ENCODE assay signal across 8 cellular contexts in genomic region chr9:131277673-131278420, GRCh38. TPM values are rescaled to one million over a fixed set of nuclear protein-coding genes. Genes with fewer than 3 reads are reported as not detected.
DNase-seq lines count a peak whose midpoint lies in the region; ATAC-seq and TF ChIP-seq lines count a peak whose summit lies in the region.

No MANE protein-coding gene starts in this region.

- TF ChIP-seq CTCF in GM12875 (IDR thresholded peaks at IDR 0.05; ENCODE audit: borderline replicate concordance, insufficient read depth, low read depth, low read length) (no peak), foreskin keratinocyte (conservative IDR thresholded peaks at IDR 0.05) (no peak), neural cell (IDR thresholded peaks at IDR 0.05; ENCODE audit: poor library complexity, severe bottlenecking) (no peak), testis (IDR thresholded peaks at IDR 0.05) (no peak)

- no peak overlapping the region for H2AFZ ChIP-seq in neural cell (ENCODE audit: low read depth, low read length)

- H3K4me3 ChIP-seq in GM12875 (ENCODE audit: low read depth, low read length) (peak overlapping the region; percentile 58), MG63 (peak overlapping the region; percentile 39), neural cell (ENCODE audit: low read length) (peak overlapping the region; percentile 62), testis (peak overlapping the region; percentile 62 to 72)

- no peaks in the 10 kb centered on the region for H3F3A ChIP-seq in neural cell (ENCODE audit: insufficient read depth, low read length, poor library complexity, severe bottlenecking)

- H3K4me1 ChIP-seq in foreskin keratinocyte, result no peaks in the 10 kb centered on the region
- H3K4me1 ChIP-seq in testis, result peaks cover 14% of the 10 kb centered on the region

- ATAC-seq in foreskin keratinocyte (peak; percentile 63), HG03520 (IDR thresholded peaks at IDR 0.05; ENCODE audit: unreplicated experiment) (no peak)

- H3K4me2 ChIP-seq in neural cell (ENCODE audit: low read length), result no peak overlapping the region

- no peak overlapping the region for H3K27ac ChIP-seq in foreskin keratinocyte
- H3K27ac ChIP-seq in neural cell (ENCODE audit: low read length), result no peak overlapping the region
- peak overlapping the region in 1 of 2 donors; percentile 92 for H3K27ac ChIP-seq in testis

- no peaks in the 10 kb centered on the region for H4K20me1 ChIP-seq in neural cell (ENCODE audit: insufficient read depth)

- TF ChIP-seq RAD21 in neural cell (conservative IDR thresholded peaks at IDR 0.05), result no peak

- H3K36me3 ChIP-seq in MG63 (no peaks in the 10 kb centered on the region), neural cell (ENCODE audit: insufficient read depth, low read length) (no peaks in the 10 kb centered on the region), testis (ENCODE audit: low read depth, missing control alignments) (no peaks in the 10 kb centered on the region)

- WGBS in testis, 2 donors, result 0 to 1% methylated on average over 1 to 76 of the region's 82 CpGs

- H3K9me3 ChIP-seq in MG63 (no peaks in the 10 kb centered on the region), neural cell (ENCODE audit: low read length) (no peaks in the 10 kb centered on the region), testis (no peaks in the 10 kb centered on the region)

- TF ChIP-seq EP300 in neural cell (conservative IDR thresholded peaks at IDR 0.05; ENCODE audit: poor library complexity, severe bottlenecking), result no peak

- TF ChIP-seq POLR2A in testis (IDR thresholded peaks at IDR 0.05), result no peak

- no peaks in the 10 kb centered on the region for H3K9me2 ChIP-seq in neural cell (ENCODE audit: insufficient read depth, low read length)

- intact Hi-C loops in testis (cut with DNase I; ENCODE audit: low total_unique reads), result no loop called here

- H3K9ac ChIP-seq in neural cell (ENCODE audit: low read length), result peak overlapping the region; percentile 50

- DNase-seq in MG63 (peak; percentile 81), SHP77 treated with DMSO at 0.1 percent for 48 hours (lab: John Stamatoyannopoulos, UW) (peak; percentile 69), foreskin keratinocyte (peak; percentile 22 to 47), testis (peak; percentile 93)
- peak in 3 of 4 experiments; percentile 35 to 43 (median 37) for DNase-seq in activated naive CD4-positive, alpha-beta T cell (lab: John Stamatoyannopoulos, UW)

- no peaks in the 10 kb centered on the region for H3K79me2 ChIP-seq in neural cell (replicated peaks; ENCODE audit: insufficient read depth, low read length)

- H3K27me3 ChIP-seq in MG63 (peaks cover 3% of the 10 kb centered on the region; the same call in 1 of the 2 replicates), foreskin keratinocyte (peaks cover 67% of the 10 kb centered on the region), neural cell (ENCODE audit: insufficient read depth, low read depth, low read length) (peaks cover 43% of the 10 kb centered on the region), testis (no peaks in the 10 kb centered on the region)

TF ChIP-seq in neural cell, 6 proteins besides CTCF, POLR2A, EP300 and RAD21:
- no peak for TF ChIP-seq MXI1 (conservative IDR thresholded peaks at IDR 0.05; ENCODE audit: poor library complexity, severe bottlenecking)

RNA-seq across cellular contexts. Expression of gene FAM78A, which starts 1.5 kb away (rescaled TPM):
- total RNA-seq in MG63 (2014; rRNA removed; shearing (Covaris generic); ENCODE audit: low replicate concordance), result 0.64 and 0.82 TPM in 2 replicates
- total RNA-seq in foreskin keratinocyte, result 0.27 and 0.32 TPM in 2 replicates
- 0.22 and 0.44 TPM in 2 replicates for polyA plus RNA-seq in foreskin keratinocyte
- polyA plus RNA-seq in neural cell, result 0.47 and 0.62 TPM in 2 replicates
- 1.2 and 1.5 TPM in 2 replicates for polyA minus RNA-seq in neural cell
- 10 to 100 TPM; 29.7 to 30.8 TPM for total RNA-seq in testis
- polyA plus RNA-seq in testis (ENCODE audit: insufficient read depth, low read depth, low replicate concordance), result 48.0 TPM

RNA-seq across cellular contexts. Expression of gene PLPP7, which starts 11.7 kb away (rescaled TPM):
- 8.1 and 16.3 TPM in 2 replicates for total RNA-seq in MG63 (2014; rRNA removed; shearing (Covaris generic); ENCODE audit: low replicate concordance)
- total RNA-seq in foreskin keratinocyte (not detected in 2 replicates), testis (10 to 100 TPM; 23.9 to 29.9 TPM)
- polyA plus RNA-seq in foreskin keratinocyte (not detected in 2 replicates), neural cell (0.87 and 1.6 TPM in 2 replicates), testis (ENCODE audit: insufficient read depth, low read depth, low replicate concordance) (8.6 TPM)
- 1.2 and 1.9 TPM in 2 replicates for polyA minus RNA-seq in neural cell

Comparison
In these comparisons a context has a peak if more than half of its experiments do, and no peak if none do; other contexts are left out.
1. DNase-seq: peak in every context shown above with its lines; median percentile 93 in testis; 81 in MG63; 69 in SHP77 treated with DMSO at 0.1 percent for 48 hours; 37 in activated naive CD4-positive, alpha-beta T cell; 34 in foreskin keratinocyte.
2. RNA of gene FAM78A, which starts 1.5 kb away (total RNA-seq): 29.7 to 30.8 TPM in testis; 0.64 to 0.82 TPM in MG63 and 0.27 to 0.32 TPM in foreskin keratinocyte; every median in the first group is over 10 times any median in the second.
3. Peak in every context shown above with its lines, with median percentiles within 50 percentile points of each other: H3K4me3 ChIP-seq.